Comparison of ENCODE assay signal across 13 cellular contexts in genomic region chr1:161084205-161084988, GRCh38. TPM values are rescaled to one million over a fixed set of nuclear protein-coding genes. Genes with fewer than 3 reads are reported as not detected.
A peak's percentile ranks its signal among the peaks of the same experiment; 100 is the strongest.
DNase-seq lines count a peak whose midpoint lies in the region; ATAC-seq and TF ChIP-seq lines count a peak whose summit lies in the region.
"Had no signal": no experiment of that assay in that cellular context is flagged by ENCODE, and none has a peak within 500 bp of the region (broad histone marks: within the 10 kb centered on the region; RNA-seq: fewer than 3 reads in every experiment).

No MANE protein-coding gene starts in this region.

- no peaks in the 10 kb centered on the region for H3K9me3 Mint-ChIP-seq in CD14-positive monocyte

- POLR2A ChIA-PET in RWPE1 (lab: Yijun Ruan, JAX; ENCODE audit: low non-redundant PET), result interaction anchor here (0.5 kb wide), 1 partner anchor 676 kb away, joined by 4 read pairs; no protein-coding TSS in a partner anchor

- H3K27me3 Mint-ChIP-seq in CD14-positive monocyte (ENCODE audit: low read depth in 3 of 3), result peaks cover 0 to 3% (median 1%) of the 10 kb centered on the region in 3 donors

- no peak for ATAC-seq in GM21825 (IDR thresholded peaks at IDR 0.05; ENCODE audit: unreplicated experiment)
- no peak for ATAC-seq in HG03342 (IDR thresholded peaks at IDR 0.05; ENCODE audit: unreplicated experiment)

- TF ChIP-seq CTCF in CD14-positive monocyte (IDR thresholded peaks at IDR 0.05) (no peak), RWPE1 (conservative IDR thresholded peaks at IDR 0.05; ENCODE audit: low read depth) (no peak)

- H3K36me3 Mint-ChIP-seq in CD14-positive monocyte, result peaks cover 7 to 15% of the 10 kb centered on the region in 2 donors

- H3K27ac ChIP-seq in RWPE1, result peak overlapping the region; percentile 80

- H3K4me3 Mint-ChIP-seq in CD14-positive monocyte, result peak overlapping the region; percentile 27 to 57

- peak overlapping the region; percentile 90 to 98 (median 96) for H3K27ac Mint-ChIP-seq in CD14-positive monocyte

- TF ChIP-seq POLR2A in erythroblast (IDR thresholded peaks at IDR 0.05; ENCODE audit: low read length), result no peak

- CTCF ChIA-PET in RWPE1 (lab: Yijun Ruan, JAX), result interaction anchor here (0.6 to 1.8 kb wide), 6 partner anchors 8 to 125 kb away, joined by 3 to 11 read pairs (median 5); partner anchors contain the start of gene KLHDC9

- peaks cover 77% of the 10 kb centered on the region for H3K4me1 Mint-ChIP-seq in CD14-positive monocyte

- DNase-seq in CD14-positive monocyte (ENCODE audit: low spot score) (no peak), RWPE1 (ENCODE audit: low spot score) (no peak), erythroblast (lab: John Stamatoyannopoulos, UW) (peak; percentile 58 to 65), myocyte (ENCODE audit: low read depth) (peak; percentile 37), SIG-M5 (lab: John Stamatoyannopoulos, UW) (no peak), OCI-M2 (lab: John Stamatoyannopoulos, UW; ENCODE audit: unreplicated experiment) (no peak)
- DNase-seq: activated CD4-positive, alpha-beta T cell treated with anti-CD3 and anti-CD28 coated beads, Interleukin-2, amount 50 U/mL, for 48 hours; activated gamma-delta T cell; DMS79; NCI-H1105 had no signal

- intact Hi-C loops in CD14-positive monocyte (cut with micrococcal nuclease), result no loop called here

RNA-seq across cellular contexts. Expression of gene NECTIN4, which starts 5.0 kb away (rescaled TPM):
- polyA plus RNA-seq in CD14-positive monocyte, result under 1 TPM in 1 of 2 donors, not detected in 1; 0.07 TPM
- 0.16 TPM in 1 of 2 replicates, not detected in the other for total RNA-seq in myocyte
- polyA plus RNA-seq in myocyte (2012), result 3.6 TPM
- total RNA-seq: cardiac septum had no signal

RNA-seq across cellular contexts. Expression of gene KLHDC9, which starts 13.8 kb away (rescaled TPM):
- not detected for polyA plus RNA-seq in CD14-positive monocyte
- total RNA-seq in myocyte, result 1.1 and 6.8 TPM in 2 replicates
- polyA plus RNA-seq in myocyte (2012), result 3.1 TPM

RNA-seq across cellular contexts. Expression of gene ARHGAP30, which starts 14.7 kb away (rescaled TPM):
- 100 to 1,000 TPM; 101 to 140 TPM for polyA plus RNA-seq in CD14-positive monocyte
- total RNA-seq in myocyte, result not detected in 2 replicates
- polyA plus RNA-seq in myocyte (2012), result 0.47 TPM

RNA-seq across cellular contexts. Expression of gene PFDN2, which starts 33.4 kb away (rescaled TPM):
- 10 to 100 TPM; 59.1 to 65.6 TPM for polyA plus RNA-seq in CD14-positive monocyte
- 53.7 and 64.6 TPM in 2 replicates for total RNA-seq in myocyte
- 152 TPM for polyA plus RNA-seq in myocyte (2012)

RNA-seq across cellular contexts. Expression of gene NIT1, which starts 33.5 kb away (rescaled TPM):
- polyA plus RNA-seq in CD14-positive monocyte, result 10 to 100 TPM; 28.4 to 35.7 TPM
- 23.6 TPM in 2 replicates for total RNA-seq in myocyte
- polyA plus RNA-seq in myocyte (2012), result 55.0 TPM

Comparison
In these comparisons a context has a peak if more than half of its experiments do, and no peak if none do; other contexts are left out.
1. DNase-seq: peak in erythroblast (2 of 2) and myocyte (single experiment); none in CD14-positive monocyte (single experiment), RWPE1 (single experiment), SIG-M5 (single experiment) and OCI-M2 (single experiment).